Comparison of ENCODE assay signal across 15 cellular contexts in genomic region chr13:97198753-97199152, GRCh38.
"Had no signal": no experiment of that assay in that cellular context is flagged by ENCODE, and none has a peak within 500 bp of the region (broad histone marks: within the 10 kb centered on the region; RNA-seq: fewer than 3 reads in every experiment).

No MANE protein-coding gene starts in this region.

- H3K4me3 Mint-ChIP-seq: activated naive CD8-positive, alpha-beta T cell treated with anti-CD3 and anti-CD28 coated beads, Interleukin-2, amount 10 ng/mL, durations not matched to agents 7 days and 5 days; activated T-cell treated with anti-CD3 and anti-CD28 coated beads, Interleukin-2, amount 50 U/mL, for 24 hours; effector memory CD8-positive, alpha-beta T cell; nephron; stimulated activated naive B cell treated with anti-CD40 and anti-IgM and Interleukin-4, amounts not matched to agents 10 μg/mL and 1 μg/mL and 100 μg/mL, for 72 hours; WTC11 had no signal

- DNase-seq: activated gamma-delta T cell; activated naive CD8-positive, alpha-beta T cell treated with anti-CD3 and anti-CD28 coated beads, Interleukin-2, amount 10 ng/mL, durations not matched to agents 7 days and 5 days; activated T-cell treated with anti-CD3 and anti-CD28 coated beads, Interleukin-2, amount 50 U/mL, for 24 hours; aorta; cerebellar nuclear complex; effector memory CD8-positive, alpha-beta T cell; foreskin melanocyte; kidney glomerular epithelial cell; mesenchymal stem cell; nucleus accumbens; stimulated activated naive B cell treated with anti-CD40 and anti-IgM and Interleukin-4, amounts not matched to agents 10 μg/mL and 1 μg/mL and 100 μg/mL, for 72 hours; T-helper 2 cell; transverse colon had no signal

- H3K9me3 Mint-ChIP-seq: activated T-cell treated with anti-CD3 and anti-CD28 coated beads, Interleukin-2, amount 50 U/mL, for 24 hours; effector memory CD8-positive, alpha-beta T cell; nephron had no signal

- H3K27me3 Mint-ChIP-seq: activated T-cell treated with anti-CD3 and anti-CD28 coated beads, Interleukin-2, amount 50 U/mL, for 24 hours had no signal

- ATAC-seq: effector memory CD8-positive, alpha-beta T cell; stimulated activated naive B cell treated with anti-CD40 and anti-IgM and Interleukin-4, amounts not matched to agents 10 μg/mL and 1 μg/mL and 100 μg/mL, for 72 hours; WTC11 had no signal

- H3K4me1 Mint-ChIP-seq: stimulated activated naive B cell treated with anti-CD40 and anti-IgM and Interleukin-4, amounts not matched to agents 10 μg/mL and 1 μg/mL and 100 μg/mL, for 72 hours had no signal

- H3K27ac Mint-ChIP-seq: activated naive CD8-positive, alpha-beta T cell treated with anti-CD3 and anti-CD28 coated beads, Interleukin-2, amount 10 ng/mL, durations not matched to agents 7 days and 5 days; activated T-cell treated with anti-CD3 and anti-CD28 coated beads, Interleukin-2, amount 50 U/mL, for 24 hours; effector memory CD8-positive, alpha-beta T cell; nephron; stimulated activated naive B cell treated with anti-CD40 and anti-IgM and Interleukin-4, amounts not matched to agents 10 μg/mL and 1 μg/mL and 100 μg/mL, for 72 hours; WTC11 had no signal

- H3K36me3 Mint-ChIP-seq: stimulated activated naive B cell treated with anti-CD40 and anti-IgM and Interleukin-4, amounts not matched to agents 10 μg/mL and 1 μg/mL and 100 μg/mL, for 72 hours; WTC11 had no signal
